In genomic region chr10:25163464-25163863, GRCh38 we compare ENCODE assay signal across 10 cellular contexts. TPM values are rescaled to one million over a fixed set of nuclear protein-coding genes. Genes with fewer than 3 reads are reported as not detected.
"Had no signal": no experiment of that assay in that cellular context is flagged by ENCODE, and none has a peak within 500 bp of the region (broad histone marks: within the 10 kb centered on the region; RNA-seq: fewer than 3 reads in every experiment).

No MANE protein-coding gene starts in this region.

RNA-seq across cellular contexts. Expression of gene GPR158, which starts 11.3 kb away (rescaled TPM):
- total RNA-seq: activated naive CD4-positive, alpha-beta T cell treated with anti-CD3 and anti-CD28 coated beads for 36 hours; activated naive CD4-positive, alpha-beta T cell treated with anti-CD3 and anti-CD28 coated beads, Interleukin-2, amount 50 U/mL, for 72 hours; activated naive CD8-positive, alpha-beta T cell treated with anti-CD3 and anti-CD28 coated beads for 36 hours; activated naive CD8-positive, alpha-beta T cell treated with anti-CD3 and anti-CD28 coated beads, Interleukin-2, amount 10 ng/mL, durations not matched to agents 7 days and 5 days; activated T-cell treated with anti-CD3 and anti-CD28 coated beads, Interleukin-2, amount 50 U/mL, for 4 hours; activated T-cell treated with anti-CD3 and anti-CD28 coated beads, Interleukin-2, amount 50 U/mL, for 72 hours; activated T-helper 1 cell treated with anti-CD3 and anti-CD28 coated beads, Interleukin-12 subunit alpha, Interleukin-12 subunit beta, Interleukin-2, Interleukin-4 antibody, amounts not matched to agents 30 ng/mL and 10 ng/mL and 1 ng/mL, durations not matched to agents 14 hours and 24 hours and 36 hours; activated T-helper 17 cell treated with anti-CD3 and anti-CD28 coated beads, Interleukin-2, amount 50 U/mL, for 72 hours; ascending aorta had no signal
- polyA plus RNA-seq: aorta had no signal
